Comparison of ENCODE assay signal across 8 cellular contexts in the genomic region with DNA sequence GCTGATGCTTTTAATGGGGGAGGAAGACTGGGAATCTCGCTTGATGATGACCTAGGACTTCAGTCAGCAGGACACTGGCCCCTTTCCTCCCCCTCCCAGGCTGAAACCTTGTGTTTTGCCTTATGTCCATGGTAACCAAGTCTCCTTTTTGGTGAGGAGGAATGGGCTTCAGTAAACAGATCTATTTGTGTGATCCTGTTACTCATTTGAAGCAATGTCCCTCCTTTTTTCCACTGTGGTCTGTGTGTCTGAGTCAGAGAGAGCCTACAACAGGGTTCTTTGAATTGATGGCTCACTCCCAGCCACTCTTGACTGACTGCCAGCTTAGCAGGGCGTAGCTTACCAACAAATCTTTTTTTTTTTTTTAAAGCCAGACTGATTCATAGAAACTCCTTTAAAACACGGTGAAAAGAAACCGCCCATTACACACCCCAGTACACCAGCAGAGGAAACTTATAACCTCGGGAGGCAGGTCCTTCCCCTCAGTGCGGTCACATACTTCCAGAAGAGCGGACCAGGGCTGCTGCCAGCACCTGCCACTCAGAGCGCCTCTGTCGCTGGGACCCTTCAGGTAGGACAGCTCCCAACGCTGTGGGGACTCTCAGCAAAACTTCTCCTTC. TPM values are rescaled to one million over a fixed set of nuclear protein-coding genes. Genes with fewer than 3 reads are reported as not detected.
DNase-seq lines count a peak whose midpoint lies in the region; ATAC-seq and TF ChIP-seq lines count a peak whose summit lies in the region.

A gene with protein sequence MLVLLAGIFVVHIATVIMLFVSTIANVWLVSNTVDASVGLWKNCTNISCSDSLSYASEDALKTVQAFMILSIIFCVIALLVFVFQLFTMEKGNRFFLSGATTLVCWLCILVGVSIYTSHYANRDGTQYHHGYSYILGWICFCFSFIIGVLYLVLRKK (plus strand): TSS at position 425 of the 620 bp plus-strand sequence. CDS start 14,785 bp downstream, outside the sequence.

- no peak within 1 kb of the TSS for H3K27ac Mint-ChIP-seq in GM23338
- peak within 1 kb of the TSS; percentile 86 for H3K27ac Mint-ChIP-seq in activated CD4-positive, alpha-beta T cell treated with anti-CD3 and anti-CD28 coated beads, Interleukin-2, amount 10 ng/mL, durations not matched to agents 24 days and 14 days

- H2AFZ ChIP-seq in GM23338 = peak within 1 kb of the TSS; percentile 70

- no peaks in the 10 kb centered on the region for H3F3A ChIP-seq in GM23338 (replicated peaks; ENCODE audit: low read depth)

- H3K4me1 ChIP-seq in GM23338 (ENCODE audit: insufficient read depth) (peaks cover 33% of the 10 kb centered on the region), colonic mucosa (peaks cover 13% of the 10 kb centered on the region), lower lobe of right lung (peaks cover 48% of the 10 kb centered on the region), BE2C (no peaks in the 10 kb centered on the region; the same call in 1 of the 2 replicates)

- H3K9me2 ChIP-seq in GM23338 (ENCODE audit: insufficient read depth) = peaks cover 4% of the 10 kb centered on the region; the same call in 1 of the 2 replicates

- peaks cover 44% of the 10 kb centered on the region for H3K4me1 Mint-ChIP-seq in GM23338
- H3K4me1 Mint-ChIP-seq in activated CD4-positive, alpha-beta T cell treated with anti-CD3 and anti-CD28 coated beads, Interleukin-2, amount 10 ng/mL, durations not matched to agents 24 days and 14 days = peaks cover 27% of the 10 kb centered on the region

- ATAC-seq in GM23338 (peak; percentile 68), lower lobe of right lung (peak; percentile 90 to 91)

- H3K4me2 ChIP-seq in GM23338 = no peak within 1 kb of the TSS

- H4K20me1 ChIP-seq in GM23338 (replicated peaks; ENCODE audit: insufficient read depth) = no peaks in the 10 kb centered on the region

- H3K9me3 ChIP-seq in colonic mucosa = no peaks in the 10 kb centered on the region
- H3K9me3 ChIP-seq in lower lobe of right lung = no peaks in the 10 kb centered on the region
- H3K9me3 ChIP-seq in BE2C = no peaks in the 10 kb centered on the region

- H3K4me3 ChIP-seq in GM23338 (no peak within 1 kb of the TSS), colonic mucosa (peak within 1 kb of the TSS; percentile 39), lower lobe of right lung (peak within 1 kb of the TSS; percentile 62), BE2C (ENCODE audit: low read depth, low read length) (no peak within 1 kb of the TSS)

- H3K27me3 Mint-ChIP-seq in GM23338 (ENCODE audit: insufficient read depth, low read depth, poor library complexity) = peaks cover 13% of the 10 kb centered on the region
- peaks cover 25% of the 10 kb centered on the region for H3K27me3 Mint-ChIP-seq in activated CD4-positive, alpha-beta T cell treated with anti-CD3 and anti-CD28 coated beads, Interleukin-2, amount 10 ng/mL, durations not matched to agents 24 days and 14 days

- H3K9me3 Mint-ChIP-seq in GM23338 = no peaks in the 10 kb centered on the region
- no peaks in the 10 kb centered on the region for H3K9me3 Mint-ChIP-seq in activated CD4-positive, alpha-beta T cell treated with anti-CD3 and anti-CD28 coated beads, Interleukin-2, amount 10 ng/mL, durations not matched to agents 24 days and 14 days

- H3K4me3 Mint-ChIP-seq in GM23338 = no peak within 1 kb of the TSS
- peak within 1 kb of the TSS; percentile 81 for H3K4me3 Mint-ChIP-seq in activated CD4-positive, alpha-beta T cell treated with anti-CD3 and anti-CD28 coated beads, Interleukin-2, amount 10 ng/mL, durations not matched to agents 24 days and 14 days

- no peaks in the 10 kb centered on the region for H3K36me3 Mint-ChIP-seq in GM23338 (ENCODE audit: low read depth)
- H3K36me3 Mint-ChIP-seq in activated CD4-positive, alpha-beta T cell treated with anti-CD3 and anti-CD28 coated beads, Interleukin-2, amount 10 ng/mL, durations not matched to agents 24 days and 14 days (ENCODE audit: low read depth) = no peaks in the 10 kb centered on the region

- H3K9ac ChIP-seq in colonic mucosa (ENCODE audit: low read depth in 2 of 2, low read length in 2 of 2) = peak within 1 kb of the TSS; percentile 62 to 83

- no peaks in the 10 kb centered on the region for H3K27me3 ChIP-seq in GM23338 (ENCODE audit: insufficient read depth)
- no peaks in the 10 kb centered on the region for H3K27me3 ChIP-seq in colonic mucosa
- H3K27me3 ChIP-seq in lower lobe of right lung (ENCODE audit: low read depth) = no peaks in the 10 kb centered on the region
- peaks cover 22% of the 10 kb centered on the region for H3K27me3 ChIP-seq in BE2C

- H3K36me3 ChIP-seq in GM23338 (ENCODE audit: insufficient read depth) = no peaks in the 10 kb centered on the region
- H3K36me3 ChIP-seq in colonic mucosa = no peaks in the 10 kb centered on the region
- H3K36me3 ChIP-seq in lower lobe of right lung = no peaks in the 10 kb centered on the region
- H3K36me3 ChIP-seq in BE2C = no peaks in the 10 kb centered on the region

- intact Hi-C loops in activated CD4-positive, alpha-beta T cell treated with anti-CD3 and anti-CD28 coated beads, Interleukin-2, amount 10 ng/mL, durations not matched to agents 24 days and 14 days (cut with micrococcal nuclease) = loop anchor here (1.0 to 2.0 kb wide), 7 partner anchors 10 to 297 kb away; a partner anchor contains a TSS
- intact Hi-C loops in colonic mucosa (cut with DNase I) (loop anchor here (5.0 kb wide), 1 partner anchor 94 kb away; a partner anchor contains a TSS), lower lobe of right lung (cut with DNase I) (no loop called here)

- 0 out of 2 replicates have a peak within 1 kb of the TSS, but pooled peaks have one; percentile 55 for H3K27ac ChIP-seq in GM23338 (ENCODE audit: low read depth)
- H3K27ac ChIP-seq in colonic mucosa = peak within 1 kb of the TSS; percentile 87
- peak within 1 kb of the TSS; percentile 92 for H3K27ac ChIP-seq in lower lobe of right lung

- H3K79me2 ChIP-seq in GM23338 (replicated peaks; ENCODE audit: insufficient read depth) = no peaks in the 10 kb centered on the region

- peak; percentile 100 for DNase-seq in EL
- no peak for DNase-seq in GM23338 (ENCODE audit: low spot score)
- peak; percentile 100 for DNase-seq in M059J (ENCODE audit: low read depth)
- peak; percentile 90 for DNase-seq in activated CD4-positive, alpha-beta T cell treated with anti-CD3 and anti-CD28 coated beads, Interleukin-2, amount 10 ng/mL, durations not matched to agents 24 days and 14 days
- peak; percentile 96 for DNase-seq in colonic mucosa
- DNase-seq in lower lobe of right lung = peak; percentile 86
- DNase-seq in stimulated activated CD4-positive, alpha-beta T cell treated with anti-CD3 and anti-CD28 coated beads, TNF-alpha, amount 100 ng/mL, for 24 hours (ENCODE audit: low read depth in 3 of 3) = peak; percentile 55 to 72 (median 68)
- DNase-seq in BE2C = no peak

- TF ChIP-seq CTCF in GM23338 (conservative IDR thresholded peaks at IDR 0.05; ENCODE audit: low read depth in 2 of 2) = no peak
- TF ChIP-seq CTCF in colonic mucosa (IDR thresholded peaks at IDR 0.05) = no peak
- TF ChIP-seq CTCF in lower lobe of right lung (IDR thresholded peaks at IDR 0.05) = no peak
- TF ChIP-seq CTCF in BE2C (IDR thresholded peaks at IDR 0.05; ENCODE audit: low read depth, low read length) = no peak

TF ChIP-seq in GM23338, 12 proteins besides CTCF, POLR2A, EP300 and RAD21 (continues in another document):
- TF ChIP-seq, protein P1, sequence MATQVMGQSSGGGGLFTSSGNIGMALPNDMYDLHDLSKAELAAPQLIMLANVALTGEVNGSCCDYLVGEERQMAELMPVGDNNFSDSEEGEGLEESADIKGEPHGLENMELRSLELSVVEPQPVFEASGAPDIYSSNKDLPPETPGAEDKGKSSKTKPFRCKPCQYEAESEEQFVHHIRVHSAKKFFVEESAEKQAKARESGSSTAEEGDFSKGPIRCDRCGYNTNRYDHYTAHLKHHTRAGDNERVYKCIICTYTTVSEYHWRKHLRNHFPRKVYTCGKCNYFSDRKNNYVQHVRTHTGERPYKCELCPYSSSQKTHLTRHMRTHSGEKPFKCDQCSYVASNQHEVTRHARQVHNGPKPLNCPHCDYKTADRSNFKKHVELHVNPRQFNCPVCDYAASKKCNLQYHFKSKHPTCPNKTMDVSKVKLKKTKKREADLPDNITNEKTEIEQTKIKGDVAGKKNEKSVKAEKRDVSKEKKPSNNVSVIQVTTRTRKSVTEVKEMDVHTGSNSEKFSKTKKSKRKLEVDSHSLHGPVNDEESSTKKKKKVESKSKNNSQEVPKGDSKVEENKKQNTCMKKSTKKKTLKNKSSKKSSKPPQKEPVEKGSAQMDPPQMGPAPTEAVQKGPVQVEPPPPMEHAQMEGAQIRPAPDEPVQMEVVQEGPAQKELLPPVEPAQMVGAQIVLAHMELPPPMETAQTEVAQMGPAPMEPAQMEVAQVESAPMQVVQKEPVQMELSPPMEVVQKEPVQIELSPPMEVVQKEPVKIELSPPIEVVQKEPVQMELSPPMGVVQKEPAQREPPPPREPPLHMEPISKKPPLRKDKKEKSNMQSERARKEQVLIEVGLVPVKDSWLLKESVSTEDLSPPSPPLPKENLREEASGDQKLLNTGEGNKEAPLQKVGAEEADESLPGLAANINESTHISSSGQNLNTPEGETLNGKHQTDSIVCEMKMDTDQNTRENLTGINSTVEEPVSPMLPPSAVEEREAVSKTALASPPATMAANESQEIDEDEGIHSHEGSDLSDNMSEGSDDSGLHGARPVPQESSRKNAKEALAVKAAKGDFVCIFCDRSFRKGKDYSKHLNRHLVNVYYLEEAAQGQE (IDR thresholded peaks at IDR 0.05; ENCODE audit: unreplicated experiment) = no peak
- TF ChIP-seq STAT1 (IDR thresholded peaks at IDR 0.05; ENCODE audit: unreplicated experiment) (no peak), POLR2AphosphoS5 (IDR thresholded peaks at IDR 0.05; ENCODE audit: low read depth) (no peak), ZNF331 (CRISPR knock-in tag; IDR thresholded peaks at IDR 0.05; ENCODE audit: low read depth) (no peak), ZNF114 (CRISPR knock-in tag; IDR thresholded peaks at IDR 0.05) (no peak), CREB1 (CRISPR knock-in tag; IDR thresholded peaks at IDR 0.05; ENCODE audit: low read depth) (no peak)

RNA-seq across cellular contexts. Expression of the gene that starts here (rescaled TPM):
- total RNA-seq in GM23338 (2014; rRNA removed; shearing (Covaris generic)) = 0.07 TPM in 1 of 2 replicates, not detected in the other
- 0.39 and 1.1 TPM in 2 replicates for polyA plus RNA-seq in GM23338 (2016; fragmentation: Nextera tagmentation; extraction: Ambion mirVana)
- total RNA-seq in M059J (2014; rRNA removed; shearing (Covaris generic)) = 28.9 and 107 TPM in 2 replicates
- total RNA-seq in activated CD4-positive, alpha-beta T cell treated with anti-CD3 and anti-CD28 coated beads, Interleukin-2, amount 10 ng/mL, durations not matched to agents 24 days and 14 days = 22.2 and 26.4 TPM in 2 replicates
- 100 to 1,000 TPM; 265 to 667 TPM for total RNA-seq in colonic mucosa
- 195 TPM for total RNA-seq in lower lobe of right lung
- 0.52 TPM for polyA plus RNA-seq in BE2C (2012; ENCODE audit: insufficient read depth, insufficient read length, low read depth)

Comparison
In these comparisons a context has a peak if more than half of its experiments do, and no peak if none do; other contexts are left out.
1. RNA of the gene that starts here (total RNA-seq): 265 to 667 TPM in colonic mucosa, 195 TPM in lower lobe of right lung (single experiment), 28.9 to 107 TPM in M059J and 22.2 to 26.4 TPM in activated CD4-positive, alpha-beta T cell treated with anti-CD3 and anti-CD28 coated beads, Interleukin-2, amount 10 ng/mL, durations not matched to agents 24 days and 14 days; 0.07 TPM in GM23338; every median in the first group is over 10 times any median in the second.
2. DNase-seq: peak in EL (single experiment), M059J (single experiment), activated CD4-positive, alpha-beta T cell treated with anti-CD3 and anti-CD28 coated beads, Interleukin-2, amount 10 ng/mL, durations not matched to agents 24 days and 14 days (single experiment), colonic mucosa (single experiment), lower lobe of right lung (single experiment) and stimulated activated CD4-positive, alpha-beta T cell treated with anti-CD3 and anti-CD28 coated beads, TNF-alpha, amount 100 ng/mL, for 24 hours (3 of 3); none in GM23338 (single experiment) and BE2C (single experiment).
3. H3K4me3 ChIP-seq: peak in colonic mucosa (single experiment) and lower lobe of right lung (single experiment); none in GM23338 (single experiment) and BE2C (single experiment).
4. Peak in every context shown above with its lines, with median percentiles within 50 percentile points of each other: H3K27ac ChIP-seq.